Comparison of ENCODE assay signal across 20 cellular contexts in the genomic region with DNA sequence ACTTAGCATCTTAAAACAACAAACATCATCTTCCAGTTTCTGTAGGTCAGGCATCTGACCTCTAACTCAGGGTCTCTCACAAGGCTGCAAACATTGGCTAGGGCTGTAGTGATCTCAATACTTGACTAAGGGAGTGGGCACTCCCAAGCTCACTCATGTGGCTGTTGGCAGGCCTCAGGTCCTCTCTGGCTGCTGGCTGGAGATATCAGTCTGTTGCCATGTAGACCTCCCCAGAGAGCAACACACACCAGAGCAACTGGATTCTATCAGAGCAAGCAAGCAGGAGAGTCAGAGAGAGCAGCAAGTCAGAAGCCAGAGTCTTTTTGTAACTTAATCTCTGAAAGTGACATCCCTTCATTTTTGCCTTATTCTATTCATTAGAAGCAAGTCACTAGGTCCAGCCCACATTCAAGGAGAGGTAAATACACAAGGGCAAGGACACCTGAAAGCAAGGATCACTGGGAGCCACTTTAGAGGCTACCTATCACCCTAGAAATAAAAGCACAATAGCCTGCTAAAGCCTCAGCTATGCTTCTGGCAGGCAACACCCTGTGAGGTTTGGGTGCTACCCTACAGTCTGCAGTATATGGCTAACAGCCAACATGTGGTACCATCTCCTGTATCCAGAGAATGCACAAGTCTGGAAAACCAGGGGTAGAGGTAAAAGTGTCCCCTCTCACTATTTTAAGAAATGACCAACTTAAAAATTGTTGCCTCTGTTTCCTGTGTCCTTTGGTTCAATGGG. TPM values are rescaled to one million over a fixed set of nuclear protein-coding genes. Genes with fewer than 3 reads are reported as not detected.
DNase-seq lines count a peak whose midpoint lies in the region; ATAC-seq, FAIRE-seq and TF ChIP-seq lines count a peak whose summit lies in the region.
"Had no signal": no experiment of that assay in that cellular context is flagged by ENCODE, and none has a peak within 500 bp of the region (broad histone marks: within the 10 kb centered on the region; RNA-seq: fewer than 3 reads in every experiment).

No MANE protein-coding gene starts in this region.

- intact Hi-C loops in left lung (cut with DNase I) = no loop called here

- H3K4me1 ChIP-seq in left lung = peaks cover 0 to 6% of the 10 kb centered on the region in 2 donors

- H3K36me3 ChIP-seq in left lung = no peaks in the 10 kb centered on the region
- H3K36me3 ChIP-seq: esophagus squamous epithelium had no signal

- FAIRE-seq in frontal cortex (lab: Jason Lieb, UNC) = no peak
- FAIRE-seq: colon, G401.6, RCC 7860 had no signal

- DNase-seq in AG20443 (ENCODE audit: low spot score) = peak; percentile 37
- DNase-seq in NCI-H226 = peak; percentile 41
- DNase-seq in cardiac fibroblast (ENCODE audit: low read depth in 2 of 2) = peak; percentile 19 to 72
- no peak for DNase-seq in left lung
- DNase-seq in NCI-H1930 (lab: John Stamatoyannopoulos, UW) = no peak
- no peak for DNase-seq in frontal cortex (ENCODE audit: low spot score in 2 of 2)
- no peak for DNase-seq in cerebellar nuclear complex (lab: John Stamatoyannopoulos, UW)
- DNase-seq: activated CD4-positive, alpha-beta T cell treated with anti-CD3 and anti-CD28 coated beads for 36 hours; activated naive CD8-positive, alpha-beta T cell treated with anti-CD3 and anti-CD28 coated beads for 36 hours; Calu3; esophagus squamous epithelium; NCI-H146; NCI-H524; stimulated activated CD4-positive, alpha-beta T cell treated with anti-CD3 and anti-CD28 coated beads, Interleukin-1b, Interleukin-23, amount 100 ng/mL, for 48 hours; T-helper 1 cell had no signal

- H3K27ac ChIP-seq in left lung = no peak overlapping the region
- H3K27ac ChIP-seq: esophagus squamous epithelium, KMS-11 had no signal

- H3K4me3 ChIP-seq in cardiac fibroblast (replicated peaks in 1 of 2; ENCODE audit: low read depth in 2 of 2, low read length in 2 of 2) (no peak overlapping the region), left lung (no peak overlapping the region)
- H3K4me3 ChIP-seq: esophagus squamous epithelium had no signal

- no peaks in the 10 kb centered on the region for H3K9me3 ChIP-seq in left lung
- H3K9me3 ChIP-seq: esophagus squamous epithelium had no signal

- H3K27me3 ChIP-seq in left lung = no peaks in the 10 kb centered on the region
- H3K27me3 ChIP-seq: esophagus squamous epithelium had no signal

- ATAC-seq in left lung = peak; percentile 33
- no peak for ATAC-seq in GM21786 (IDR thresholded peaks at IDR 0.05; ENCODE audit: unreplicated experiment)
- ATAC-seq: activated CD4-positive, alpha-beta T cell treated with anti-CD3 and anti-CD28 coated beads for 36 hours had no signal

- TF ChIP-seq CTCF in cardiac fibroblast (IDR thresholded peaks at IDR 0.05; ENCODE audit: low read depth, low read length) (no peak), left lung (IDR thresholded peaks at IDR 0.05) (no peak)

RNA-seq across cellular contexts. Expression of a gene that starts 33.5 kb away (rescaled TPM):
- 100 to 1,000 TPM; 479 to 693 TPM for total RNA-seq in left lung
- 4.1 TPM for total RNA-seq in frontal cortex

Comparison
In these comparisons a context has a peak if more than half of its experiments do, and no peak if none do; other contexts are left out.
1. DNase-seq: peak in AG20443 (single experiment), NCI-H226 (single experiment) and cardiac fibroblast (2 of 2); none in left lung (0 of 2), NCI-H1930 (0 of 2), frontal cortex (0 of 2) and cerebellar nuclear complex (0 of 2).
2. RNA of a gene that starts 33.5 kb away (total RNA-seq): 479 to 693 TPM in left lung; 4.1 TPM in frontal cortex (single experiment); every median in the first group is over 10 times any median in the second.